9 cellular contexts compared by ENCODE assay signal in the genomic region with DNA sequence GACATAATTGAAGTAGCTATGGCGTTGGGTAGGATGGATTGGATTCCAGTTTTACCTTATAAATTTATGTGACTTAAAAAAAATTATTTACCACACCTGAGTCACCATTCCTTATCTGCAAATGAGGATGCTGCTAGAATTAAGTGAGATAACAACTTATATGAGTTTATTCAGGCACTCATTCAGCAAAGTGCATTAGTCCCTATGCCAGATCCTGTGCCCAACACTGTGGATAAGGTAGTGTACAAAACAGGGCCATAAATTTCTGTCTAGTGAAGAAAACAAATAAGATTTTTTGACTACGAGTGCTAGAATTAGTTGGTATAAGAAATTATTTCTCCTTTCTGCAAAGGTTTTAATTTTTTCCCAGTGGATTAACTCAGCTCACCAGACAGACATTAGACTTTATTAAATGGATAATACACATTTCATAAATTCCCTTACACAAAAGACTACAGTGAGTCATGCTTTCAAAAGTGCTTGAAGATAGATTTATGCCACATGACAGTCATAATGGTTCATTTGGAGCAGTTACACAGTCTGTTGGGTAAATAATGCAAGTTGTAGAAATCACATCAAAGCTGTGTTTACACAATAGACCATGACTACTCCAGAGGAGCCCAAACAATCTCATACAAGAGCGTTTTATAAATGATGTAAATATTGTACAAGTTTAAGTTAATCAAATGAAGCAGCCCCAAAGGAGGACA.
DNase-seq lines count a peak whose midpoint lies in the region; ATAC-seq, FAIRE-seq and TF ChIP-seq lines count a peak whose summit lies in the region.
"Had no signal": no experiment of that assay in that cellular context is flagged by ENCODE, and none has a peak within 500 bp of the region (broad histone marks: within the 10 kb centered on the region; RNA-seq: fewer than 3 reads in every experiment).

No MANE protein-coding gene starts in this region.

- RAD21 ChIA-PET in GM12878 (lab: Charles Lee; ENCODE audit: unreplicated experiment) = interaction anchor here (0.9 to 1.4 kb wide), 4 partner anchors 16 to 23 kb away, joined by 3 to 5 read pairs (median 4); no protein-coding TSS in a partner anchor

- no peaks in the 10 kb centered on the region for H3K27me3 Mint-ChIP-seq in naive thymus-derived CD4-positive, alpha-beta T cell

- TF ChIP-seq EP300 in GM12878 (IDR thresholded peaks at IDR 0.05; ENCODE audit: borderline replicate concordance in 1 of 2, control insufficient read depth in 1 of 2, low read depth in 2 of 2, low read length in 2 of 2) = no peak

- POLR2A ChIA-PET in GM12878 (lab: Charles Lee) = interaction anchor here (0.6 to 1.3 kb wide), 3 partner anchors 12 to 26 kb away, joined by 3 to 4 read pairs (median 3); no protein-coding TSS in a partner anchor
- POLR2A ChIA-PET in naive thymus-derived CD4-positive, alpha-beta T cell (lab: Charles Lee) = no interaction called here

- no peaks in the 10 kb centered on the region for H3K27me3 ChIP-seq in GM12878 (replicated peaks in 1 of 2; ENCODE audit: control insufficient read depth in 2 of 2, insufficient read depth in 2 of 2, low read length in 1 of 2)
- H3K27me3 ChIP-seq in naive thymus-derived CD4-positive, alpha-beta T cell (ENCODE audit: control insufficient read depth in 2 of 2, insufficient read depth in 2 of 2, low read length in 2 of 2) = no peaks in the 10 kb centered on the region

- no peak overlapping the region for H2AFZ ChIP-seq in GM12878 (ENCODE audit: control insufficient read depth, low read depth, low read length)

- in situ Hi-C loops in GM12878 (cut with MboI) = no loop called here

- peak; percentile 36 for ATAC-seq in GM18858 (IDR thresholded peaks at IDR 0.05; ENCODE audit: unreplicated experiment)
- peak; percentile 57 for ATAC-seq in GM12878
- ATAC-seq in naive thymus-derived CD4-positive, alpha-beta T cell = no peak
- ATAC-seq in GM21423 (IDR thresholded peaks at IDR 0.05; ENCODE audit: unreplicated experiment) = no peak

- H3K4me1 Mint-ChIP-seq in naive thymus-derived CD4-positive, alpha-beta T cell = peaks cover 23 to 61% (median 42%) of the 10 kb centered on the region in 7 donors

- no peak overlapping the region for H3K4me2 ChIP-seq in GM12878 (ENCODE audit: control insufficient read depth, insufficient read depth)

- intact Hi-C loops in GM12878 (cut with micrococcal nuclease; ENCODE audit: unreplicated experiment) = no loop called here
- intact Hi-C loops in naive thymus-derived CD4-positive, alpha-beta T cell (cut with micrococcal nuclease) = loop anchor here in 1 of 2 donors (10.0 kb wide), 1 partner anchor 218 kb away; no protein-coding TSS in a partner anchor

- no peak for TF ChIP-seq POLR2A in GM12878 (IDR thresholded peaks at IDR 0.05; ENCODE audit: low read depth, low read length)

- no peaks in the 10 kb centered on the region; the same call in 2 of the 3 replicates for H3K9me3 ChIP-seq in GM12878 (replicated peaks; ENCODE audit: control insufficient read depth, insufficient read depth, low read length)
- H3K9me3 ChIP-seq in naive thymus-derived CD4-positive, alpha-beta T cell (ENCODE audit: control insufficient read depth in 2 of 3, low read length in 3 of 3) = no peaks in the 10 kb centered on the region

- H3K27ac ChIP-seq in GM12878 (ENCODE audit: control insufficient read depth, insufficient read depth) = no peak overlapping the region
- no peak overlapping the region for H3K27ac ChIP-seq in naive thymus-derived CD4-positive, alpha-beta T cell (ENCODE audit: low read depth, low read length)

- H3K36me3 Mint-ChIP-seq in naive thymus-derived CD4-positive, alpha-beta T cell = peaks cover 0 to 14% (median 6%) of the 10 kb centered on the region in 5 donors

- peaks cover 0 to 12% (median 2%) of the 10 kb centered on the region in 11 donors for H3K9me3 Mint-ChIP-seq in naive thymus-derived CD4-positive, alpha-beta T cell

- CTCF ChIA-PET in GM12878 (lab: Yijun Ruan, JAX) = interaction anchor here (0.8 kb wide), 1 partner anchor 12 kb away, joined by 3 read pairs; no protein-coding TSS in a partner anchor
- CTCF ChIA-PET in naive thymus-derived CD4-positive, alpha-beta T cell (lab: Charles Lee) = no interaction called here

- H3K36me3 ChIP-seq in GM12878 (ENCODE audit: control insufficient read depth in 2 of 2, insufficient read depth in 2 of 2, low read length in 1 of 2) = no peaks in the 10 kb centered on the region
- H3K36me3 ChIP-seq in naive thymus-derived CD4-positive, alpha-beta T cell (ENCODE audit: control insufficient read depth in 2 of 3, insufficient read depth in 3 of 3, low read length in 3 of 3) = no peaks in the 10 kb centered on the region

- H3K9ac ChIP-seq in GM12878 (ENCODE audit: control insufficient read depth, insufficient read depth, low read length) = no peak overlapping the region

- H4K20me1 ChIP-seq in GM12878 (ENCODE audit: control insufficient read depth, insufficient read depth) = no peaks in the 10 kb centered on the region

- TF ChIP-seq CTCF in GM12878 (IDR thresholded peaks at IDR 0.05 in 2 of 3, conservative IDR thresholded peaks at IDR 0.05 in 1 of 3; ENCODE audit: control insufficient read depth in 2 of 3, extremely low read depth in 1 of 3, insufficient read depth in 1 of 3, low read depth in 3 of 3, low read length in 3 of 3) = no peak

- FAIRE-seq in GM12878 (lab: Jason Lieb, UNC) = no peak

- no peaks in the 10 kb centered on the region for H3K79me2 ChIP-seq in GM12878 (ENCODE audit: control insufficient read depth, insufficient read depth, low read length)

- no peak overlapping the region for H3K4me3 ChIP-seq in GM12878
- H3K4me3 ChIP-seq in naive thymus-derived CD4-positive, alpha-beta T cell (ENCODE audit: low read length) = no peak overlapping the region

- 77% methylated on average over 3 of the region's 3 CpGs for WGBS in GM12878 (ENCODE audit: insufficient coverage, insufficient replicate concordance, low lambda C conversion rate, missing lambda C conversion rate)

- no peak overlapping the region for H3K27ac Mint-ChIP-seq in naive thymus-derived CD4-positive, alpha-beta T cell

- H3K4me1 ChIP-seq in GM12878 (ENCODE audit: control insufficient read depth, insufficient read depth, low read length) = peaks cover 18% of the 10 kb centered on the region
- H3K4me1 ChIP-seq in naive thymus-derived CD4-positive, alpha-beta T cell (ENCODE audit: control insufficient read depth in 2 of 2, insufficient read depth in 2 of 2, low read length in 2 of 2) = peaks cover 0 to 17% of the 10 kb centered on the region in 2 donors

- peak; percentile 63 for DNase-seq in HT-29 (ENCODE audit: low spot score)
- DNase-seq in GM12878 (ENCODE audit: low read depth, low spot score) = no peak
- peak; percentile 50 for DNase-seq in myocyte (ENCODE audit: low read depth)
- DNase-seq in hypothalamus (lab: John Stamatoyannopoulos, UW) = no peak
- no peak for DNase-seq in naive thymus-derived CD4-positive, alpha-beta T cell
- DNase-seq: erythroblast, NCI-H526 had no signal

- TF ChIP-seq RAD21 in GM12878 (IDR thresholded peaks at IDR 0.05; ENCODE audit: insufficient read depth, low read depth, low read length) = no peak

- no peak overlapping the region for H3K4me3 Mint-ChIP-seq in naive thymus-derived CD4-positive, alpha-beta T cell

- SMC1A ChIA-PET in GM12878 (lab: Charles Lee; ENCODE audit: uncharacterized antibody, unreplicated experiment) = interaction anchor here (0.8 to 2.8 kb wide), 8 partner anchors 9 to 464 kb away, joined by 3 to 10 read pairs (median 4); no protein-coding TSS in a partner anchor

- BruUV-seq in GM12878 (replicated peaks; lab: Mats Ljungman, UMichigan) = no TSS peak

TF ChIP-seq in GM12878, 131 proteins besides CTCF, POLR2A, EP300 and RAD21:
- TF ChIP-seq IKZF2 (IDR thresholded peaks at IDR 0.05) = 0 out of 4 replicates have a peak, but pooled peaks of 1 of the 2 experiments have one; percentile 3
- TF ChIP-seq TCF7 (IDR thresholded peaks at IDR 0.05; ENCODE audit: borderline replicate concordance) = peak; percentile 31; the same call in 1 of the 2 replicates
- TF ChIP-seq FOXK2 (IDR thresholded peaks at IDR 0.05) = no peak
- TF ChIP-seq ZZZ3 (IDR thresholded peaks at IDR 0.05; ENCODE audit: control insufficient read depth, insufficient read length, low read depth) = no peak
- peak; percentile 40; the same call in 1 of the 2 replicates for TF ChIP-seq RUNX3 (IDR thresholded peaks at IDR 0.05; ENCODE audit: low read length)
- peak; percentile 79 for TF ChIP-seq JUNB (IDR thresholded peaks at IDR 0.05)
- TF ChIP-seq ZNF384 (IDR thresholded peaks at IDR 0.05; ENCODE audit: borderline replicate concordance, low read depth, low read length) = no peak

Comparison
In these comparisons a context has a peak if more than half of its experiments do, and no peak if none do; other contexts are left out.
1. ATAC-seq: peak in GM18858 (single experiment) and GM12878 (single experiment); none in naive thymus-derived CD4-positive, alpha-beta T cell (single experiment) and GM21423 (single experiment).
2. DNase-seq: peak in HT-29 (single experiment) and myocyte (single experiment); none in GM12878 (single experiment), hypothalamus (0 of 51) and naive thymus-derived CD4-positive, alpha-beta T cell (0 of 9).